ENCODE assay signal across 10 cellular contexts in the genomic region with DNA sequence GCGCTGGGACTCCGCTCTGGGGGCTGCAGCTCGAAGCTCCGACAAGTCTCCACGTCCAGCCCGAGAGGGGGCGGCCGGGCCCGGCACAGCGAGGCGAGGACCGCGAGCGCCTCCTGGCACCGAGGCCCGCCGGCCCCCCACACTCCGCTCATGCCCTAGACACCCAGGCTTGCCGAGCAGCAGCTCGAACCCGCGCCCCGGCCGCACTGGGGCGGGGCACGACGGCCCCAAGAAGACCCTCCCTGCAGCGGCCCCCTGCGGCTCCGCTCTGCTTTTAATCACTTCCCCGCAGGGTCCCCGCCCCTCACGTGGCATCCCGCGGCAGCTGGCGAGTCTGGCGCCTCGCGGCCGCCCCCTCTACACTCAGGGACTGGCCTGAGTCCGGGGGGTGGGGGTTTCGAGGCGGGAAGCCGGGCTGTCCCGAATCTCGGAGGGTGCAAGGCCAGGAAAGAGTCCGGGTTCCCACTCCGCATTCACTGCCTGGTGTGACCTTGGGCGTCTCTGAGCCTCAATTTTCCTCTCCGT. TPM values are rescaled to one million over a fixed set of nuclear protein-coding genes. Genes with fewer than 3 reads are reported as not detected.
DNase-seq lines count a peak whose midpoint lies in the region; ATAC-seq lines count a peak whose summit lies in the region.
"Had no signal": no experiment of that assay in that cellular context is flagged by ENCODE, and none has a peak within 500 bp of the region (broad histone marks: within the 10 kb centered on the region; RNA-seq: fewer than 3 reads in every experiment).

A gene with protein sequence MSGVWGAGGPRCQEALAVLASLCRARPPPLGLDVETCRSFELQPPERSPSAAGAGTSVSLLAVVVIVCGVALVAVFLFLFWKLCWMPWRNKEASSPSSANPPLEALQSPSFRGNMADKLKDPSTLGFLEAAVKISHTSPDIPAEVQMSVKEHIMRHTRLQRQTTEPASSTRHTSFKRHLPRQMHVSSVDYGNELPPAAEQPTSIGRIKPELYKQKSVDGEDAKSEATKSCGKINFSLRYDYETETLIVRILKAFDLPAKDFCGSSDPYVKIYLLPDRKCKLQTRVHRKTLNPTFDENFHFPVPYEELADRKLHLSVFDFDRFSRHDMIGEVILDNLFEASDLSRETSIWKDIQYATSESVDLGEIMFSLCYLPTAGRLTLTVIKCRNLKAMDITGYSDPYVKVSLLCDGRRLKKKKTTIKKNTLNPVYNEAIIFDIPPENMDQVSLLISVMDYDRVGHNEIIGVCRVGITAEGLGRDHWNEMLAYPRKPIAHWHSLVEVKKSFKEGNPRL (minus strand): TSS at position 249 of the 525 bp plus-strand sequence. CDS start 97 bp downstream, at position 152.

- peaks cover 46% of the 10 kb centered on the region for H3K27me3 Mint-ChIP-seq in activated naive CD8-positive, alpha-beta T cell

- H3K4me1 Mint-ChIP-seq in activated naive CD8-positive, alpha-beta T cell (ENCODE audit: low read depth) = peaks cover 12% of the 10 kb centered on the region

- peak; percentile 56 for DNase-seq in DMS 273 (lab: John Stamatoyannopoulos, UW; ENCODE audit: unreplicated experiment)
- DNase-seq in DMS 273 treated with DMSO at 0.1 percent for 48 hours (lab: John Stamatoyannopoulos, UW) = no peak
- DNase-seq in iPS-NIHi7 (ENCODE audit: extremely low spot score) = peak; percentile 50
- DNase-seq in stimulated activated naive CD8-positive, alpha-beta T cell treated with anti-CD3 and anti-CD28 coated beads, Interleukin-15, Interleukin-2, amounts not matched to agents 100 U/mL and 50 U/mL, for 24 hours = peak; percentile 17
- DNase-seq in HT-29 (ENCODE audit: low spot score) = no peak
- no peak for DNase-seq in foreskin melanocyte
- no peak for DNase-seq in T-helper 2 cell

- no peaks in the 10 kb centered on the region for H3K9me3 Mint-ChIP-seq in activated naive CD8-positive, alpha-beta T cell (ENCODE audit: low read depth)

- H3K36me3 Mint-ChIP-seq in activated naive CD8-positive, alpha-beta T cell = no peaks in the 10 kb centered on the region

- H3K4me3 Mint-ChIP-seq in activated naive CD8-positive, alpha-beta T cell = peak within 1 kb of the TSS; percentile 78

- H3K27ac Mint-ChIP-seq in activated naive CD8-positive, alpha-beta T cell = no peak within 1 kb of the TSS

- no peak for ATAC-seq in stimulated activated naive CD8-positive, alpha-beta T cell treated with anti-CD3 and anti-CD28 coated beads, Interleukin-15, Interleukin-2, amounts not matched to agents 100 U/mL and 50 U/mL, for 24 hours
- ATAC-seq: HCT116 had no signal

RNA-seq across cellular contexts. Expression of the gene that starts here (rescaled TPM):
- not detected in 2 replicates for total RNA-seq in HT-29 (2014; rRNA removed; shearing (Covaris generic))
- total RNA-seq: SK-MEL-5 had no signal

Comparison
In these comparisons a context has a peak if more than half of its experiments do, and no peak if none do; other contexts are left out.
1. DNase-seq: peak in DMS 273 (single experiment), iPS-NIHi7 (single experiment) and stimulated activated naive CD8-positive, alpha-beta T cell treated with anti-CD3 and anti-CD28 coated beads, Interleukin-15, Interleukin-2, amounts not matched to agents 100 U/mL and 50 U/mL, for 24 hours (single experiment); none in DMS 273 treated with DMSO at 0.1 percent for 48 hours (single experiment), HT-29 (single experiment), foreskin melanocyte (single experiment) and T-helper 2 cell (0 of 5).